ENCODE assay signal across 1 cellular context in the genomic region with DNA sequence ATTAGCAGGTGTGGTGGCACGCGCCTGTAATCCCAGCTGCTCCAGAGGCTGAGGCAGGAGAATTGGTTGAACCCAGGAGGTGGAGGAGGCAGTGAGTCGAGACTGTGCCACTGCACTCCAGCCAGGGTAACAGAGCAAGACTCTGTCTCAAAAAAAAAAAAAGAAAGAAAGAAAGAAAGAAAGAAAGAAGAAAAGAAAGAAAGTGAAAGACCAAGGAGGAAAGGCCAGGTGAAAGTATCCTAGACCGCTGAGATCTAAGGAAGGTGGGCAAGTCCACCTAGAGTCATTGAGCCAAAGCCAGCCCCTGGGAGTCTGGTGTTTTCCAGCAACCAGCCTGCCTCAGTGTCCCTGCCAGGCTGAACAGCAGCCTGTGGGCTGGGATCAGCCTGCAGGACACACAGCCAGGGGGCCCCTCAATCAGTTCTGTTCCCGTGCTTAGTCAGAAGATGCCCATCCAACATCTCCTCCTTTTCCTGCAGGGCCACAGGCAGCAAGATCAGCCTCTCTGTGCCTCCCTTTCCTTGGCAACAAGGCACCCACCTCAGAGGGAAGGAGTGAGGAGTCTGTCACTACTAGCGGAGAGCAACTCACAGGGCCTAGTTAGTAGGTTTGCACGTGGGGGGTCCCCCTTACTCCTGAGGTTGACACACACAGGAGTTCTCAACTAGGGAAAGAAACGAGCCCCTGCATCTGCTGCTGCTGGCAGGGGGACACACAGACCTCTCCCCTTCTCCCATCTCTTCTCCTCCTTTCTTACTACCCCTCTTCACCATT.
TF ChIP-seq lines count a peak whose summit lies in the region.

No MANE protein-coding gene starts in this region.

TF ChIP-seq in IMR-90, 13 proteins besides CTCF, POLR2A, EP300 and RAD21:
- TF ChIP-seq BHLHE40 (IDR thresholded peaks at IDR 0.05; ENCODE audit: low read depth, low read length), result no peak
